ENCODE assay signal across 1 cellular context in genomic region chr20:57717797-57718196, GRCh38.
TF ChIP-seq lines count a peak whose summit lies in the region.

No MANE protein-coding gene starts in this region.

TF ChIP-seq in HepG2, 621 proteins besides CTCF, POLR2A, EP300 and RAD21 (continued from another document):
- no peak for TF ChIP-seq TFDP1 (CRISPR knock-in tag; IDR thresholded peaks at IDR 0.05; ENCODE audit: borderline replicate concordance)
- 0 out of 2 replicates have a peak, but pooled peaks have one; percentile 23 for TF ChIP-seq EZH2 (conservative IDR thresholded peaks at IDR 0.05; ENCODE audit: low read depth, low read length)
